ENCODE assay signal across 16 cellular contexts in genomic region chr2:175009917-175010621, GRCh38. TPM values are rescaled to one million over a fixed set of nuclear protein-coding genes. Genes with fewer than 3 reads are reported as not detected.
A peak's percentile ranks its signal among the peaks of the same experiment; 100 is the strongest.
DNase-seq lines count a peak whose midpoint lies in the region; ATAC-seq and TF ChIP-seq lines count a peak whose summit lies in the region.
"Had no signal": no experiment of that assay in that cellular context is flagged by ENCODE, and none has a peak within 500 bp of the region (broad histone marks: within the 10 kb centered on the region; RNA-seq: fewer than 3 reads in every experiment).

No MANE protein-coding gene starts in this region.

- in situ Hi-C loops in Panc1 (cut with HindIII; ENCODE audit: low pct_unique_long_range_greater_than_20kb, low sequenced_read_pairs) = no loop called here

- DNase-seq in left ventricle myocardium inferior = no peak
- DNase-seq in right cardiac atrium = no peak
- DNase-seq in Panc1 (ENCODE audit: low read depth, low spot score) = no peak
- DNase-seq in fibroblast of villous mesenchyme (ENCODE audit: low read depth) = no peak
- no peak for DNase-seq in NCI-H1436 (lab: John Stamatoyannopoulos, UW)
- DNase-seq in GDM1 (lab: John Stamatoyannopoulos, UW) = no peak
- no peak for DNase-seq in hippocampal formation (lab: John Stamatoyannopoulos, UW)
- DNase-seq: EL; NCI-H1048; NK-92 treated with Interleukin-12 subunit alpha and Interleukin-12 subunit beta, amount 100 ng/mL, for 24 hours; OCI-M1 had no signal

- CTCF ChIA-PET in Panc1 (lab: Charles Lee) = no interaction called here

- H3K27me3 ChIP-seq in left ventricle myocardium inferior (ENCODE audit: low read depth) (no peaks in the 10 kb centered on the region), right cardiac atrium (ENCODE audit: control insufficient read depth, insufficient read depth) (no peaks in the 10 kb centered on the region), Panc1 (ENCODE audit: control insufficient read depth, insufficient read depth, low read length) (peaks cover 2% of the 10 kb centered on the region), gastroesophageal sphincter (no peaks in the 10 kb centered on the region)
- H3K27me3 ChIP-seq: SJCRH30 had no signal

- 69% methylated on average over 3 of the region's 3 CpGs for WGBS in right cardiac atrium
- 60 to 77% methylated on average over 3 of the region's 3 CpGs for WGBS in gastroesophageal sphincter (ENCODE audit: low coverage in 1 of 2), 2 donors

- no peak for TF ChIP-seq EP300 in gastroesophageal sphincter (IDR thresholded peaks at IDR 0.05)

- intact Hi-C loops in left ventricle myocardium inferior (cut with micrococcal nuclease) = no loop called here
- intact Hi-C loops in right cardiac atrium (cut with DNase I) = no loop called here
- intact Hi-C loops in Panc1 (cut with micrococcal nuclease; ENCODE audit: unreplicated experiment) = no loop called here

- no peaks in the 10 kb centered on the region for H3K36me3 ChIP-seq in left ventricle myocardium inferior
- H3K36me3 ChIP-seq in Panc1 (ENCODE audit: control insufficient read depth, insufficient read depth, low read length) = no peaks in the 10 kb centered on the region
- H3K36me3 ChIP-seq in gastroesophageal sphincter = no peaks in the 10 kb centered on the region
- H3K36me3 ChIP-seq: SJCRH30 had no signal

- ATAC-seq in right cardiac atrium (no peak), Panc1 (no peak), gastroesophageal sphincter (no peak)
- ATAC-seq: K562 had no signal

- H3K4me3 ChIP-seq in left ventricle myocardium inferior (no peak overlapping the region), right cardiac atrium (ENCODE audit: low read length) (no peak overlapping the region), Panc1 (ENCODE audit: low read depth in 2 of 2, low read length in 2 of 2) (no peak overlapping the region), fibroblast of villous mesenchyme (ENCODE audit: low read depth, low read length) (no peak overlapping the region), gastroesophageal sphincter (no peak overlapping the region)
- H3K4me3 ChIP-seq: K562, SJCRH30 had no signal

- peaks cover 66% of the 10 kb centered on the region for H3K4me1 ChIP-seq in left ventricle myocardium inferior
- H3K4me1 ChIP-seq in right cardiac atrium (ENCODE audit: control insufficient read depth, insufficient read depth, low read length) = peaks cover 2% of the 10 kb centered on the region
- peaks cover 3% of the 10 kb centered on the region; the same call in 1 of the 2 replicates for H3K4me1 ChIP-seq in Panc1 (ENCODE audit: control insufficient read depth, insufficient read depth, low read length)
- peaks cover 0 to 46% (median 5%) of the 10 kb centered on the region in 3 donors for H3K4me1 ChIP-seq in gastroesophageal sphincter

- TF ChIP-seq CTCF in left ventricle myocardium inferior (IDR thresholded peaks at IDR 0.05; ENCODE audit: borderline replicate concordance) (no peak), Panc1 (IDR thresholded peaks at IDR 0.05) (peak; percentile 7; the same call in 1 of the 2 replicates), fibroblast of villous mesenchyme (IDR thresholded peaks at IDR 0.05; ENCODE audit: insufficient read depth, low read depth, low read length) (peak; percentile 7), gastroesophageal sphincter (IDR thresholded peaks at IDR 0.05) (no peak)

- POLR2A ChIA-PET in Panc1 (lab: Charles Lee) = no interaction called here

- no TSS peak for BruUV-seq in Panc1 (replicated peaks; lab: Mats Ljungman, UMichigan)

- H3K9me3 ChIP-seq in left ventricle myocardium inferior (replicated peaks) = no peaks in the 10 kb centered on the region
- H3K9me3 ChIP-seq in right cardiac atrium (ENCODE audit: control insufficient read depth, low read length) = no peaks in the 10 kb centered on the region
- no peaks in the 10 kb centered on the region; the same call in 1 of the 2 replicates for H3K9me3 ChIP-seq in Panc1 (ENCODE audit: control insufficient read depth, insufficient read depth, low read depth, low read length)
- no peaks in the 10 kb centered on the region for H3K9me3 ChIP-seq in gastroesophageal sphincter
- H3K9me3 ChIP-seq: SJCRH30 had no signal

- H3K27ac ChIP-seq in left ventricle myocardium inferior (replicated peaks) = peak overlapping the region; percentile 65
- H3K27ac ChIP-seq in right cardiac atrium (ENCODE audit: low read length) = no peak overlapping the region
- no peak overlapping the region for H3K27ac ChIP-seq in Panc1 (ENCODE audit: low read length)
- peak overlapping the region in 1 of 4 donors; percentile 70 for H3K27ac ChIP-seq in gastroesophageal sphincter
- H3K27ac ChIP-seq: RWPE1, SJCRH30 had no signal

- no peak for TF ChIP-seq POLR2A in gastroesophageal sphincter (IDR thresholded peaks at IDR 0.05)

RNA-seq across cellular contexts. Expression of gene CHN1, which starts 4.9 kb away (rescaled TPM):
- total RNA-seq in left ventricle myocardium inferior (14.2 TPM), right cardiac atrium (1 to 10 TPM; 5.7 to 8.9 (median 8.0) TPM), Panc1 (2021; ENCODE audit: unreplicated experiment) (20.8 TPM), fibroblast of villous mesenchyme (45.3 and 64.1 TPM in 2 replicates), gastroesophageal sphincter (10 to 100 TPM; 13.3 to 35.8 (median 31.1) TPM)
- polyA plus RNA-seq in right cardiac atrium = 5.3 TPM
- polyA plus RNA-seq in Panc1 (2012; ENCODE audit: insufficient read length) = 14.5 TPM
- polyA plus RNA-seq: CD14-positive monocyte had no signal

Comparison
In these comparisons a context has a peak if more than half of its experiments do, and no peak if none do; other contexts are left out.
1. CTCF ChIP-seq: peak in Panc1 (single experiment) and fibroblast of villous mesenchyme (single experiment); none in left ventricle myocardium inferior (single experiment) and gastroesophageal sphincter (0 of 4).